In genomic region chr19:46372901-46373572, GRCh38 we compare ENCODE assay signal across 9 cellular contexts. TPM values are rescaled to one million over a fixed set of nuclear protein-coding genes. Genes with fewer than 3 reads are reported as not detected.
DNase-seq lines count a peak whose midpoint lies in the region; ATAC-seq, FAIRE-seq and TF ChIP-seq lines count a peak whose summit lies in the region.
"Had no signal": no experiment of that assay in that cellular context is flagged by ENCODE, and none has a peak within 500 bp of the region (broad histone marks: within the 10 kb centered on the region; RNA-seq: fewer than 3 reads in every experiment).

No MANE protein-coding gene starts in this region.

- H3K9ac ChIP-seq in keratinocyte (ENCODE audit: control insufficient read depth, extremely low read depth, insufficient read depth, low read length): peak overlapping the region; percentile 79

- CTCF ChIA-PET in A673 (lab: Charles Lee): interaction anchor here (0.7 kb wide), 1 partner anchor 90 kb away, joined by 3 read pairs; no protein-coding TSS in a partner anchor

- peaks cover 22% of the 10 kb centered on the region for H3K79me2 ChIP-seq in keratinocyte (ENCODE audit: control insufficient read depth, insufficient read depth, low read length)

- peaks cover 34% of the 10 kb centered on the region for H4K20me1 ChIP-seq in keratinocyte (ENCODE audit: control insufficient read depth, extremely low read depth, insufficient read depth, low read length)

- H3K4me2 ChIP-seq in keratinocyte (ENCODE audit: control insufficient read depth, extremely low read depth, insufficient read depth, low read depth, low read length): peak overlapping the region; percentile 88

- intact Hi-C loops in A673 (cut with micrococcal nuclease; ENCODE audit: unreplicated experiment): loop anchor here (1.0 kb wide), 1 partner anchor 21 kb away; no protein-coding TSS in a partner anchor

- H3K27me3 ChIP-seq in A673 (replicated peaks; ENCODE audit: insufficient read depth, low read depth, low read length, poor library complexity) (no peaks in the 10 kb centered on the region), keratinocyte (ENCODE audit: control insufficient read depth, extremely low read depth, insufficient read depth, low read length) (no peaks in the 10 kb centered on the region)

- H3K36me3 ChIP-seq in A673 (ENCODE audit: insufficient read depth, low read length, poor library complexity, severe bottlenecking): peaks cover 24% of the 10 kb centered on the region
- peaks cover 12 to 16% of the 10 kb centered on the region in 2 experiments for H3K36me3 ChIP-seq in keratinocyte (ENCODE audit: control insufficient read depth in 2 of 2, extremely low read depth in 1 of 2, insufficient read depth in 2 of 2, low read length in 2 of 2)

- BruUV-seq in A673 (replicated peaks; lab: Mats Ljungman, UMichigan): no TSS peak

- peak overlapping the region; percentile 44 for H2AFZ ChIP-seq in keratinocyte (ENCODE audit: control insufficient read depth, low read length)

- H3K4me3 ChIP-seq in A673 (ENCODE audit: low read depth, low read length, poor library complexity, severe bottlenecking): no peak overlapping the region
- H3K4me3 ChIP-seq in HFF-Myc (replicated peaks; ENCODE audit: low read depth, low read length): no peak overlapping the region
- H3K4me3 ChIP-seq in astrocyte of the spinal cord (ENCODE audit: low read depth, low read length): no peak overlapping the region
- H3K4me3 ChIP-seq in keratinocyte (ENCODE audit: control insufficient read depth in 2 of 3, extremely low read depth in 1 of 3, insufficient read depth in 2 of 3, low read depth in 1 of 3, low read length in 3 of 3): peak overlapping the region in 2 of 3 experiments; percentile 48 to 54

- no peak for ATAC-seq in GM19463 (IDR thresholded peaks at IDR 0.05; ENCODE audit: unreplicated experiment)
- ATAC-seq in GM19467 (IDR thresholded peaks at IDR 0.05; ENCODE audit: unreplicated experiment): no peak
- ATAC-seq in GM21390 (IDR thresholded peaks at IDR 0.05; ENCODE audit: unreplicated experiment): no peak
- ATAC-seq: activated naive CD4-positive, alpha-beta T cell treated with anti-CD3 and anti-CD28 coated beads, Interleukin-2, amount 50 U/mL, for 72 hours had no signal

- H3K9me3 ChIP-seq in A673 (ENCODE audit: low read depth, low read length, poor library complexity, severe bottlenecking): no peaks in the 10 kb centered on the region
- no peaks in the 10 kb centered on the region for H3K9me3 ChIP-seq in keratinocyte (ENCODE audit: control insufficient read depth, low read depth, low read length)

- POLR2A ChIA-PET in A673 (lab: Charles Lee; ENCODE audit: low non-redundant PET): no interaction called here

- H3K4me1 ChIP-seq in A673 (ENCODE audit: insufficient read depth, low read length, poor library complexity, severe bottlenecking) (peaks cover 30% of the 10 kb centered on the region), keratinocyte (ENCODE audit: control insufficient read depth, extremely low read depth, insufficient read depth, low read length) (peaks cover 44% of the 10 kb centered on the region)

- DNase-seq in A673 (ENCODE audit: low spot score) (peak; percentile 75), HFF-Myc (ENCODE audit: extremely low read depth, low read depth) (no peak), astrocyte of the spinal cord (ENCODE audit: low read depth, low spot score) (peak; percentile 29), keratinocyte (ENCODE audit: low read depth, low spot score) (peak; percentile 46), EL (no peak)

- peak overlapping the region; percentile 80 for H3K27ac ChIP-seq in A673 (ENCODE audit: low read depth, low read length, poor library complexity, severe bottlenecking)
- peak overlapping the region; percentile 91 for H3K27ac ChIP-seq in keratinocyte (ENCODE audit: control insufficient read depth, insufficient read depth, low read length)

- in situ Hi-C loops in astrocyte of the spinal cord (cut with HindIII; ENCODE audit: low sequenced_read_pairs): no loop called here

- dilution Hi-C loops in keratinocyte (cut with MboI; ENCODE audit: extremely low pct_ligation_motif_present, low sequenced_read_pairs): no loop called here

- H3K9me1 ChIP-seq in keratinocyte (ENCODE audit: control insufficient read depth, extremely low read depth, insufficient read depth, low read length): peaks cover 3% of the 10 kb centered on the region

- peak; percentile 64 for TF ChIP-seq CTCF in A673 (conservative IDR thresholded peaks at IDR 0.05; ENCODE audit: low read depth, low read length)
- TF ChIP-seq CTCF in HFF-Myc (IDR thresholded peaks at IDR 0.05; ENCODE audit: low read depth, low read length, missing control alignments): peak; percentile 40
- peak; percentile 57 for TF ChIP-seq CTCF in astrocyte of the spinal cord (IDR thresholded peaks at IDR 0.05; ENCODE audit: low read depth, low read length)
- TF ChIP-seq CTCF in keratinocyte (optimal IDR thresholded peaks at IDR 0.05 in 1 of 3, IDR thresholded peaks at IDR 0.05 in 1 of 3, conservative IDR thresholded peaks at IDR 0.05 in 1 of 3; ENCODE audit: extremely low read depth in 1 of 3, insufficient read depth in 2 of 3, low read length in 3 of 3): peak; percentile 64 to 69 (median 65)

- peak; percentile 20 for FAIRE-seq in keratinocyte (lab: Jason Lieb, UNC)

RNA-seq across cellular contexts. Expression of gene PPP5C, which starts 26.1 kb away (rescaled TPM):
- total RNA-seq in A673 (2021): 157 and 164 TPM in 2 replicates
- polyA plus RNA-seq in keratinocyte: 89.2 to 106 TPM (median 97.5 TPM) in 3 replicates
- polyA plus RNA-seq in keratinocyte (2011; ENCODE audit: low read depth): 20.2 TPM
- polyA plus RNA-seq in keratinocyte (2011; cell fraction: cytosol; rRNA removed): 76.7 and 83.1 TPM in 2 replicates
- polyA plus RNA-seq in keratinocyte (2011; cell fraction: nucleus; rRNA removed): 142 and 156 TPM in 2 replicates
- polyA plus RNA-seq in keratinocyte (2012; ENCODE audit: low replicate concordance): 31.9 and 57.9 TPM in 2 replicates
- 82.3 to 116 TPM (median 108 TPM) in 3 replicates for polyA minus RNA-seq in keratinocyte
- polyA minus RNA-seq in keratinocyte (2011; cell fraction: cytosol; rRNA and poly(A)+ RNA removed): 57.7 TPM
- 65.5 and 83.8 TPM in 2 replicates for polyA minus RNA-seq in keratinocyte (2011; cell fraction: nucleus; rRNA and poly(A)+ RNA removed)

RNA-seq across cellular contexts. Expression of gene CCDC8, which starts 40.3 kb away (rescaled TPM):
- 24.5 and 32.1 TPM in 2 replicates for total RNA-seq in A673 (2021)
- polyA plus RNA-seq in keratinocyte: 5.2 to 5.6 TPM (median 5.4 TPM) in 3 replicates
- polyA plus RNA-seq in keratinocyte (2011; ENCODE audit: low read depth): 0.45 TPM
- polyA plus RNA-seq in keratinocyte (2011; cell fraction: cytosol; rRNA removed): 2.6 and 4.2 TPM in 2 replicates
- polyA plus RNA-seq in keratinocyte (2011; cell fraction: nucleus; rRNA removed): 4.1 and 5.1 TPM in 2 replicates
- 0.56 and 8.7 TPM in 2 replicates for polyA plus RNA-seq in keratinocyte (2012; ENCODE audit: low replicate concordance)
- 2.8 to 5.1 TPM (median 3.6 TPM) in 3 replicates for polyA minus RNA-seq in keratinocyte
- polyA minus RNA-seq in keratinocyte (2011; cell fraction: cytosol; rRNA and poly(A)+ RNA removed): 5.8 TPM
- polyA minus RNA-seq in keratinocyte (2011; cell fraction: nucleus; rRNA and poly(A)+ RNA removed): 2.2 and 2.7 TPM in 2 replicates
- total RNA-seq: activated naive CD4-positive, alpha-beta T cell treated with anti-CD3 and anti-CD28 coated beads, Interleukin-2, amount 50 U/mL, for 72 hours had no signal

RNA-seq across cellular contexts. Expression of gene PNMA8C, which starts 55.7 kb away (rescaled TPM):
- total RNA-seq in A673 (2021): not detected in 2 replicates
- polyA plus RNA-seq in keratinocyte: not detected in 3 replicates
- not detected for polyA plus RNA-seq in keratinocyte (2011; ENCODE audit: low read depth)
- not detected in 2 replicates for polyA plus RNA-seq in keratinocyte (2011; cell fraction: cytosol; rRNA removed)
- not detected in 2 replicates for polyA plus RNA-seq in keratinocyte (2011; cell fraction: nucleus; rRNA removed)
- not detected in 2 replicates for polyA plus RNA-seq in keratinocyte (2012; ENCODE audit: low replicate concordance)
- not detected in 3 replicates for polyA minus RNA-seq in keratinocyte
- not detected for polyA minus RNA-seq in keratinocyte (2011; cell fraction: cytosol; rRNA and poly(A)+ RNA removed)
- not detected in 2 replicates for polyA minus RNA-seq in keratinocyte (2011; cell fraction: nucleus; rRNA and poly(A)+ RNA removed)
- total RNA-seq: activated naive CD4-positive, alpha-beta T cell treated with anti-CD3 and anti-CD28 coated beads, Interleukin-2, amount 50 U/mL, for 72 hours had no signal

Comparison
In these comparisons a context has a peak if more than half of its experiments do, and no peak if none do; other contexts are left out.
1. DNase-seq: peak in A673 (single experiment), astrocyte of the spinal cord (single experiment) and keratinocyte (single experiment); none in HFF-Myc (single experiment) and EL (single experiment).
2. H3K4me3 ChIP-seq: peak in keratinocyte (2 of 3); none in A673 (single experiment), HFF-Myc (single experiment) and astrocyte of the spinal cord (single experiment).
3. Peak in every context shown above with its lines, with median percentiles within 50 percentile points of each other: CTCF ChIP-seq.